8 cellular contexts compared by ENCODE assay signal in genomic region chr7:37916017-37916672, GRCh38. TPM values are rescaled to one million over a fixed set of nuclear protein-coding genes. Genes with fewer than 3 reads are reported as not detected.
DNase-seq lines count a peak whose midpoint lies in the region; ATAC-seq and TF ChIP-seq lines count a peak whose summit lies in the region.

No MANE protein-coding gene starts in this region.

- H3K9ac ChIP-seq in KMS-11, result no peak overlapping the region

- no peaks in the 10 kb centered on the region for H3K27me3 ChIP-seq in KMS-11 (ENCODE audit: insufficient read depth, low read depth)

- ATAC-seq in mucosa of descending colon (peak; percentile 26), HG02970 (IDR thresholded peaks at IDR 0.05; ENCODE audit: low FRiP score, unreplicated experiment) (no peak), omental fat pad (ENCODE audit: low FRiP score) (no peak)

- no peaks in the 10 kb centered on the region for H3K79me2 ChIP-seq in KMS-11 (ENCODE audit: insufficient read depth, low read depth)

- H3K4me3 ChIP-seq in KMS-11 (IDR thresholded peaks at IDR 0.05; ENCODE audit: insufficient read depth, low read depth, low read length) (no peak overlapping the region), choroid plexus epithelial cell (ENCODE audit: low read depth, low read length) (peak overlapping the region; percentile 52), mucosa of descending colon (no peak overlapping the region)

- peak overlapping the region; percentile 42; the same call in 1 of the 2 replicates for H2AFZ ChIP-seq in KMS-11 (ENCODE audit: low read depth)

- H3K36me3 ChIP-seq in KMS-11 (ENCODE audit: insufficient read depth) (no peaks in the 10 kb centered on the region), mucosa of descending colon (ENCODE audit: low read depth) (no peaks in the 10 kb centered on the region)

- intact Hi-C loops in mucosa of descending colon (cut with DNase I, micrococcal nuclease), result loop anchor here in 1 of 2 donors (10.0 kb wide), 1 partner anchor 309 kb away; no protein-coding TSS in a partner anchor

- no peak overlapping the region for H3K27ac ChIP-seq in KMS-11

- H4K20me1 ChIP-seq in KMS-11 (ENCODE audit: insufficient read depth), result no peaks in the 10 kb centered on the region

- TF ChIP-seq CTCF in KMS-11 (conservative IDR thresholded peaks at IDR 0.05; ENCODE audit: low read depth, low read length), result no peak
- TF ChIP-seq CTCF in choroid plexus epithelial cell (conservative IDR thresholded peaks at IDR 0.05; ENCODE audit: low read depth, low read length), result no peak
- TF ChIP-seq CTCF in mucosa of descending colon (IDR thresholded peaks at IDR 0.05), result no peak
- TF ChIP-seq CTCF in omental fat pad (IDR thresholded peaks at IDR 0.05), result no peak

- H3K4me1 ChIP-seq in KMS-11 (ENCODE audit: low read depth, poor library complexity, severe bottlenecking) (peaks cover 36% of the 10 kb centered on the region), mucosa of descending colon (ENCODE audit: low read depth) (peaks cover 10% of the 10 kb centered on the region)

- no peak overlapping the region for H3K4me2 ChIP-seq in KMS-11

- no peaks in the 10 kb centered on the region for H3K9me3 ChIP-seq in mucosa of descending colon

- DNase-seq in AG20443 (ENCODE audit: low spot score) (peak; percentile 18), choroid plexus epithelial cell (ENCODE audit: low read depth) (no peak), mucosa of descending colon (peak; percentile 9 to 52 (median 27)), dermis blood vessel endothelial cell (no peak), cerebellar nuclear complex (lab: John Stamatoyannopoulos, UW) (no peak), omental fat pad (ENCODE audit: low spot score) (no peak)

RNA-seq across cellular contexts. Expression of gene SFRP4, which starts 0.5 kb away (rescaled TPM):
- total RNA-seq in mucosa of descending colon (1 to 10 TPM in 1 of 3 donors, under 1 TPM in 2; 0.19 to 1.5 (median 0.29) TPM), dermis blood vessel endothelial cell (0.09 TPM in 1 of 2 replicates, not detected in the other), omental fat pad (10 to 100 TPM in 3 of 4 donors, 1 to 10 TPM in 1; 3.5 to 23.0 (median 14.2) TPM)

RNA-seq across cellular contexts. Expression of gene EPDR1, which starts 4.3 kb away (rescaled TPM):
- total RNA-seq in mucosa of descending colon (10 to 100 TPM in 2 of 3 donors, 1 to 10 TPM in 1; 9.6 to 25.8 (median 13.6) TPM), dermis blood vessel endothelial cell (1.7 and 7.2 TPM in 2 replicates), omental fat pad (10 to 100 TPM in 3 of 4 donors, 1 to 10 TPM in 1; 9.1 to 35.6 (median 21.1) TPM)

Comparison
In these comparisons a context has a peak if more than half of its experiments do, and no peak if none do; other contexts are left out.
1. DNase-seq: peak in AG20443 (single experiment) and mucosa of descending colon (3 of 3); none in choroid plexus epithelial cell (single experiment), dermis blood vessel endothelial cell (single experiment), cerebellar nuclear complex (0 of 2) and omental fat pad (single experiment).